8 cellular contexts compared by ENCODE assay signal in the genomic region with DNA sequence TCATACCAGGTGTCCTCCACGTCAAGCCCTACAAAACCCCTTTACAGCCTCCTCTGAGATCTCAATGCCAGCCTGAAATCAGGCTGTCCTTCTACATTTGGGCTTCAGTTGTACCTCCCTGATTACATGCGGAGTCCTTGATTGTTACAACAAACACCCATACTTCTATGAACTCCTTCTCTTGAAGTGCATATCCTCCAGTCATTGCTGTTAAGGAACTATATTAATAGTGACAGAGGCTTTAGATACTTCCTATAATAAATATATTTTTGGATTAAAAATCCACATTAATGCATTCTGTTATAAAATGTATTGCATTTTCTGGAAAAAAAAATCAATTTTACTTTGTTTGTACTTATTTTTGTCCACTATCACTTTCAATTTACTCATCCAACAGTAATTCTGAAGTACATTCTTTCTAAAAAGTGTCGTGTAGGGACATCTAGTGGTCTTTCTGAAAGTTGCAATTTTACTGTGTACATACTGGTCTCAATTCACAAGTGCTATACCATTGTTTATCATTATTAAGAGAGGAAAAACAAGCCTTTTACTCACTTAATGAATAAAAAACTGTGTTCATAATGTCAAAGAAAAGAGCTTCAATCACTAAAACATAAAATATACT.
DNase-seq lines count a peak whose midpoint lies in the region; ATAC-seq and TF ChIP-seq lines count a peak whose summit lies in the region.

No MANE protein-coding gene starts in this region.

- TF ChIP-seq RAD21 in SK-N-SH (IDR thresholded peaks at IDR 0.05; ENCODE audit: low read length) = peak; percentile 89

- no peak for TF ChIP-seq EP300 in SK-N-SH (IDR thresholded peaks at IDR 0.05; ENCODE audit: borderline replicate concordance in 1 of 2, low read depth in 1 of 2, low read length in 1 of 2)

- H3K9me2 ChIP-seq in SK-N-SH = no peaks in the 10 kb centered on the region

- no peaks in the 10 kb centered on the region for H3K4me1 ChIP-seq in SK-N-SH (ENCODE audit: control insufficient read depth in 1 of 2, insufficient read depth in 2 of 2, low read depth in 1 of 2, low read length in 1 of 2)

- H3K27ac ChIP-seq in SK-N-SH (ENCODE audit: low read depth in 2 of 2, low read length in 1 of 2) = no peak overlapping the region

- H3K27me3 ChIP-seq in SK-N-SH (ENCODE audit: insufficient read depth) = 0 out of 2 replicates have a peak, but pooled peaks cover 7% of the 10 kb centered on the region

- DNase-seq in AG09309 (ENCODE audit: low read depth) (peak; percentile 21), GM13977 (ENCODE audit: low spot score) (peak; percentile 20), NB4 (ENCODE audit: low read depth) (peak; percentile 52), SK-N-SH (peak; percentile 32), foreskin fibroblast (peak; percentile 28 to 64), putamen (ENCODE audit: low spot score) (peak; percentile 69)
- no peak for DNase-seq in activated naive CD4-positive, alpha-beta T cell (lab: John Stamatoyannopoulos, UW)

- H4K20me1 ChIP-seq in SK-N-SH (ENCODE audit: insufficient read depth) = no peaks in the 10 kb centered on the region

- POLR2A ChIA-PET in SK-N-SH (lab: Yijun Ruan, JAX) = no interaction called here

- CTCF ChIA-PET in SK-N-SH (lab: Yijun Ruan, JAX) = interaction anchor here (0.7 to 5.1 kb wide), 13 partner anchors 10 to 1460 kb away, joined by 3 to 63 read pairs (median 4); no protein-coding TSS in a partner anchor

- ATAC-seq in HG02763 (IDR thresholded peaks at IDR 0.05; ENCODE audit: unreplicated experiment) = peak; percentile 93

- in situ Hi-C loops in GM13977 (cut with MboI; ENCODE audit: low pct_unique_long_range_greater_than_20kb, low sequenced_read_pairs, unreplicated experiment) = no loop called here

- TF ChIP-seq CTCF in AG09309 (IDR thresholded peaks at IDR 0.05; ENCODE audit: control insufficient read depth, insufficient read depth, low read depth, low read length, missing control alignments) = peak; percentile 41
- peak; percentile 68 for TF ChIP-seq CTCF in GM13977 (IDR thresholded peaks at IDR 0.05; ENCODE audit: extremely low read depth, insufficient read depth, missing control alignments)
- peak; percentile 2 for TF ChIP-seq CTCF in NB4 (IDR thresholded peaks at IDR 0.05; ENCODE audit: low read depth, low read length)
- peak; percentile 76 for TF ChIP-seq CTCF in SK-N-SH (IDR thresholded peaks at IDR 0.05)
- peak; percentile 44 for TF ChIP-seq CTCF in foreskin fibroblast (IDR thresholded peaks at IDR 0.05; ENCODE audit: low read depth, low read length)

- H3K4me3 ChIP-seq in AG09309 (ENCODE audit: control insufficient read depth, low read depth, low read length) (no peak overlapping the region), NB4 (ENCODE audit: low read depth, low read length) (no peak overlapping the region), SK-N-SH (ENCODE audit: low read depth in 2 of 2, low read length in 1 of 2) (no peak overlapping the region; a peak in 1 of 4 replicates), foreskin fibroblast (ENCODE audit: low read depth in 1 of 2, low read length in 2 of 2) (no peak overlapping the region)

- H3K9me3 ChIP-seq in SK-N-SH = no peaks in the 10 kb centered on the region; the same call in 1 of the 2 replicates

- no peaks in the 10 kb centered on the region for H3K79me2 ChIP-seq in SK-N-SH (ENCODE audit: insufficient read depth)

- no peaks in the 10 kb centered on the region for H3F3A ChIP-seq in SK-N-SH (replicated peaks; ENCODE audit: insufficient read depth)

- no peak overlapping the region for H2AFZ ChIP-seq in SK-N-SH (ENCODE audit: low read depth)

- no peak for TF ChIP-seq POLR2A in NB4 (IDR thresholded peaks at IDR 0.05; ENCODE audit: extremely low read depth, insufficient read length)

- H3K9ac ChIP-seq in SK-N-SH = no peak overlapping the region

- WGBS in SK-N-SH (ENCODE audit: low lambda C conversion rate) = 39% methylated on average over 3 of the region's 3 CpGs

- H3K4me2 ChIP-seq in SK-N-SH = no peak overlapping the region

- no peaks in the 10 kb centered on the region for H3K36me3 ChIP-seq in SK-N-SH (replicated peaks in 1 of 2; ENCODE audit: control insufficient read depth in 1 of 2, insufficient read depth in 2 of 2, low read length in 1 of 2)

TF ChIP-seq in SK-N-SH, 30 proteins besides CTCF, POLR2A, EP300 and RAD21:
- TF ChIP-seq ELF1 (IDR thresholded peaks at IDR 0.05) (no peak), SMC3 (IDR thresholded peaks at IDR 0.05; ENCODE audit: low read depth, low read length) (peak; percentile 57), TEAD4 (IDR thresholded peaks at IDR 0.05; ENCODE audit: borderline replicate concordance, insufficient read depth) (no peak), GABPA (IDR thresholded peaks at IDR 0.05; ENCODE audit: low read depth) (no peak)

Comparison
In these comparisons a context has a peak if more than half of its experiments do, and no peak if none do; other contexts are left out.
1. DNase-seq: peak in AG09309 (single experiment), GM13977 (single experiment), NB4 (single experiment), SK-N-SH (single experiment), foreskin fibroblast (2 of 2) and putamen (single experiment); none in activated naive CD4-positive, alpha-beta T cell (0 of 4).
2. CTCF ChIP-seq: peak in every context shown above with its lines; median percentile 76 in SK-N-SH; 68 in GM13977; 44 in foreskin fibroblast; 41 in AG09309; 2 in NB4.